Comparison of ENCODE assay signal across 25 cellular contexts in genomic region chr10:74094231-74094630, GRCh38.
"Had no signal": no experiment of that assay in that cellular context is flagged by ENCODE, and none has a peak within 500 bp of the region (broad histone marks: within the 10 kb centered on the region; RNA-seq: fewer than 3 reads in every experiment).

No MANE protein-coding gene starts in this region.

- H3K9me3 Mint-ChIP-seq: activated B cell treated with CpG ODN at 0.5 μM for 24 hours; activated CD4-positive, alpha-beta memory T cell treated with anti-CD3 and anti-CD28 coated beads for 36 hours; activated naive CD4-positive, alpha-beta T cell treated with anti-CD3 and anti-CD28 coated beads, Interleukin-2, amount 50 U/mL, for 24 hours; activated T-helper 1 cell treated with anti-CD3 and anti-CD28 coated beads, Interleukin-12 subunit alpha, Interleukin-12 subunit beta, Interleukin-2, Interleukin-4 antibody, amounts not matched to agents 30 ng/mL and 10 ng/mL and 1 ng/mL, durations not matched to agents 14 hours and 24 hours and 36 hours; brain; effector memory CD8-positive, alpha-beta T cell; natural killer cell treated with Interleukin-12 subunit alpha and Interleukin-12 subunit beta and Interleukin-15 and Interleukin-18, amount 100 ng/mL, for 72 hours; T-helper 1 cell treated with Interleukin-12 subunit alpha and Interleukin-12 subunit beta and Interleukin-4 antibody, amounts not matched to agents 30 μg/mL and 1 μg/mL, for 36 hours had no signal

- H3K4me3 Mint-ChIP-seq: activated B cell treated with CpG ODN at 0.5 μM for 24 hours; activated CD4-positive, alpha-beta memory T cell treated with anti-CD3 and anti-CD28 coated beads for 36 hours; activated naive CD4-positive, alpha-beta T cell treated with anti-CD3 and anti-CD28 coated beads, Interleukin-2, amount 50 U/mL, for 24 hours; activated T-helper 1 cell treated with anti-CD3 and anti-CD28 coated beads, Interleukin-12 subunit alpha, Interleukin-12 subunit beta, Interleukin-2, Interleukin-4 antibody, amounts not matched to agents 30 ng/mL and 10 ng/mL and 1 ng/mL, durations not matched to agents 14 hours and 24 hours and 36 hours; brain; effector memory CD8-positive, alpha-beta T cell; natural killer cell treated with Interleukin-12 subunit alpha and Interleukin-12 subunit beta and Interleukin-15 and Interleukin-18, amount 100 ng/mL, for 72 hours; T-helper 1 cell treated with Interleukin-12 subunit alpha and Interleukin-12 subunit beta and Interleukin-4 antibody, amounts not matched to agents 30 μg/mL and 1 μg/mL, for 36 hours had no signal

- H3K4me1 Mint-ChIP-seq: brain had no signal

- H3K27ac Mint-ChIP-seq: activated B cell treated with CpG ODN at 0.5 μM for 24 hours; activated CD4-positive, alpha-beta memory T cell treated with anti-CD3 and anti-CD28 coated beads for 36 hours; activated naive CD4-positive, alpha-beta T cell treated with anti-CD3 and anti-CD28 coated beads, Interleukin-2, amount 50 U/mL, for 24 hours; activated T-helper 1 cell treated with anti-CD3 and anti-CD28 coated beads, Interleukin-12 subunit alpha, Interleukin-12 subunit beta, Interleukin-2, Interleukin-4 antibody, amounts not matched to agents 30 ng/mL and 10 ng/mL and 1 ng/mL, durations not matched to agents 14 hours and 24 hours and 36 hours; brain; T-helper 1 cell treated with Interleukin-12 subunit alpha and Interleukin-12 subunit beta and Interleukin-4 antibody, amounts not matched to agents 30 μg/mL and 1 μg/mL, for 36 hours had no signal

- H3K4me2 ChIP-seq: smooth muscle cell had no signal

- ATAC-seq: effector memory CD8-positive, alpha-beta T cell; natural killer cell treated with Interleukin-12 subunit alpha and Interleukin-12 subunit beta and Interleukin-15 and Interleukin-18, amount 100 ng/mL, for 72 hours; sciatic nerve had no signal

- H3K27me3 ChIP-seq: dorsolateral prefrontal cortex, esophagus muscularis mucosa, neutrophil had no signal

- H3K27ac ChIP-seq: dorsolateral prefrontal cortex, esophagus muscularis mucosa, left ventricle myocardium inferior, neutrophil, parathyroid adenoma had no signal

- H3K9ac ChIP-seq: parathyroid adenoma had no signal

- H3K4me3 ChIP-seq: dorsolateral prefrontal cortex, esophagus muscularis mucosa, left ventricle myocardium inferior, smooth muscle cell had no signal

- H3K79me2 ChIP-seq: parathyroid adenoma had no signal

- H3K9me3 ChIP-seq: esophagus muscularis mucosa, left ventricle myocardium inferior had no signal

- H3K27me3 Mint-ChIP-seq: activated B cell treated with CpG ODN at 0.5 μM for 24 hours; activated CD4-positive, alpha-beta memory T cell treated with anti-CD3 and anti-CD28 coated beads for 36 hours; activated naive CD4-positive, alpha-beta T cell treated with anti-CD3 and anti-CD28 coated beads, Interleukin-2, amount 50 U/mL, for 24 hours; brain; effector memory CD8-positive, alpha-beta T cell; natural killer cell treated with Interleukin-12 subunit alpha and Interleukin-12 subunit beta and Interleukin-15 and Interleukin-18, amount 100 ng/mL, for 72 hours had no signal

- H2AFZ ChIP-seq: parathyroid adenoma had no signal

- DNase-seq: activated B cell treated with CpG ODN at 0.5 μM for 24 hours; activated CD4-positive, alpha-beta memory T cell treated with anti-CD3 and anti-CD28 coated beads for 36 hours; activated CD4-positive, alpha-beta T cell treated with anti-CD3 and anti-CD28 coated beads for 48 hours; activated gamma-delta T cell treated with Interleukin-2 at 50 U/mL for 16 hours; aorta; dorsolateral prefrontal cortex; effector memory CD8-positive, alpha-beta T cell; glutamatergic neuron; hippocampal formation; kidney glomerular epithelial cell; left ventricle myocardium inferior; stimulated activated CD4-positive, alpha-beta T cell treated with anti-CD3 and anti-CD28 coated beads, Interleukin-2, amount 100 ng/mL, for 48 hours; stimulated activated CD8-positive, alpha-beta memory T cell treated with anti-CD3 and anti-CD28 coated beads, Interleukin-4, amount 100 ng/mL, for 48 hours; stimulated activated naive CD4-positive, alpha-beta T cell treated with Interleukin-2 at 50 U/mL for 16 hours; T1000 had no signal

- H3K4me1 ChIP-seq: left ventricle myocardium inferior had no signal
